In the genomic region with DNA sequence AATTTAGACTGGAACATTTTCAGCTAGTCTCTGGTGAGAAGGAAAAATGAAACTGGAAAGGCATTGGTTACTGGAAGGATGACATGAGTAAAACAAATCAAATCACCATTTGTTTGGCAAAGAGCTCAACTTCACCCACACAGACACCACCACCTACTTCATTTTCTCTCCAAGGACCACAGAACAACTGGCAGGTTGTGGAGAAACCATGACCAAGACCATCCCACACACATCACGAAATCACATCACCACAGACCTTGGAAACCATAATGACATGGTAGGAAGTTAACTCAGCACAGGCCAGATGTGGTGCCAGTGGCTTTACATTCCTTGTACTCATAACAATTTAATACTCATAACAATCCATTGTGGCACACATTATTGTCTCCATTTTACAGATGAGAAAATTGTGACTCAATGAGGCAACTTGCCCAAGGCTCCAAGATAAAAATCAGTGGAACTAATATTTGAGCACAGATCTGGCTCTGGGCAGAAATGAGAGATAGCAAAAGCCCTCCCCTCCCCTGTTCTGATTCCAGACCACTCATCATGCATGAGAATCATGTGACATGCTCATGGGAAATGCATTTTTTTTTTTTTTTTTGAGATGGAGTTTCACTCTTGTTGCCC, we compare ENCODE assay signal across 17 cellular contexts. TPM values are rescaled to one million over a fixed set of nuclear protein-coding genes. Genes with fewer than 3 reads are reported as not detected.
DNase-seq lines count a peak whose midpoint lies in the region; ATAC-seq and TF ChIP-seq lines count a peak whose summit lies in the region.
"Had no signal": no experiment of that assay in that cellular context is flagged by ENCODE, and none has a peak within 500 bp of the region (broad histone marks: within the 10 kb centered on the region; RNA-seq: fewer than 3 reads in every experiment).

No MANE protein-coding gene starts in this region.

- H3K9ac ChIP-seq in Loucy (ENCODE audit: low read depth, low read length, poor library complexity, severe bottlenecking): no peak overlapping the region

- no peaks in the 10 kb centered on the region for H4K20me1 ChIP-seq in Loucy (ENCODE audit: insufficient read depth, low read length, poor library complexity, severe bottlenecking)

- peak overlapping the region; percentile 61 for H3K27ac Mint-ChIP-seq in activated naive CD8-positive, alpha-beta T cell treated with anti-CD3 and anti-CD28 coated beads for 36 hours
- H3K27ac Mint-ChIP-seq: progenitor cell of endocrine pancreas had no signal

- TF ChIP-seq CTCF in Loucy (conservative IDR thresholded peaks at IDR 0.05; ENCODE audit: low read length): no peak
- TF ChIP-seq CTCF in uterus (IDR thresholded peaks at IDR 0.05): no peak

- H3K27me3 ChIP-seq in Loucy (ENCODE audit: insufficient read depth, low read length, poor library complexity, severe bottlenecking) (no peaks in the 10 kb centered on the region), uterus (no peaks in the 10 kb centered on the region)
- H3K27me3 ChIP-seq: heart left ventricle had no signal

- no peak for ATAC-seq in GM18502 (IDR thresholded peaks at IDR 0.05; ENCODE audit: poor library complexity, unreplicated experiment)

- no peaks in the 10 kb centered on the region for H3K79me2 ChIP-seq in Loucy (ENCODE audit: insufficient read depth, low read length)

- intact Hi-C loops in uterus (cut with DNase I; ENCODE audit: low total_unique reads): loop anchor here (10.0 kb wide), 1 partner anchor 333 kb away; the partner anchor contains the start of gene OR1J1

- peak overlapping the region; percentile 54 for H3K4me2 ChIP-seq in Loucy (ENCODE audit: low read depth, low read length, poor library complexity, severe bottlenecking)

- no peak overlapping the region for H3K4me3 ChIP-seq in Loucy (ENCODE audit: low read length, poor library complexity, severe bottlenecking)
- no peak overlapping the region for H3K4me3 ChIP-seq in uterus
- H3K4me3 ChIP-seq: heart left ventricle had no signal

- peak; percentile 78 for DNase-seq in activated CD4-positive, alpha-beta T cell treated with anti-CD3 and anti-CD28 coated beads for 48 hours
- no peak for DNase-seq in activated CD4-positive, alpha-beta T cell treated with anti-CD3 and anti-CD28 coated beads for 1 hour
- peak; percentile 60 for DNase-seq in activated naive CD8-positive, alpha-beta T cell treated with anti-CD3 and anti-CD28 coated beads for 36 hours
- DNase-seq in stimulated activated CD4-positive, alpha-beta T cell treated with anti-CD3 and anti-CD28 coated beads, Interleukin-4, amount 100 ng/mL, for 48 hours (ENCODE audit: low read depth in 2 of 2): peak; percentile 24 to 61
- no peak for DNase-seq in NCI-H526 (lab: John Stamatoyannopoulos, UW)
- DNase-seq in uterus: no peak
- DNase-seq: activated gamma-delta T cell; central memory CD4-positive, alpha-beta T cell; COR-L47; heart left ventricle; kidney glomerular epithelial cell; NCI-H1105 had no signal

- no peak overlapping the region for H2AFZ ChIP-seq in Loucy (ENCODE audit: low read length)

- peaks cover 19% of the 10 kb centered on the region for H3K4me1 Mint-ChIP-seq in activated naive CD8-positive, alpha-beta T cell treated with anti-CD3 and anti-CD28 coated beads for 36 hours

- H3K4me3 Mint-ChIP-seq in activated naive CD8-positive, alpha-beta T cell treated with anti-CD3 and anti-CD28 coated beads for 36 hours: no peak overlapping the region

- peaks cover 9% of the 10 kb centered on the region for H3K36me3 Mint-ChIP-seq in activated naive CD8-positive, alpha-beta T cell treated with anti-CD3 and anti-CD28 coated beads for 36 hours

- H3K4me1 ChIP-seq in Loucy (ENCODE audit: insufficient read depth, low read length, poor library complexity, severe bottlenecking) (peaks cover 24% of the 10 kb centered on the region), uterus (no peaks in the 10 kb centered on the region)

- H3K36me3 ChIP-seq in Loucy (ENCODE audit: insufficient read depth, low read length) (no peaks in the 10 kb centered on the region), uterus (no peaks in the 10 kb centered on the region)
- H3K36me3 ChIP-seq: heart left ventricle had no signal

- H3K9me3 Mint-ChIP-seq in activated naive CD8-positive, alpha-beta T cell treated with anti-CD3 and anti-CD28 coated beads for 36 hours: peaks cover 8% of the 10 kb centered on the region

- no peaks in the 10 kb centered on the region for H3F3A ChIP-seq in Loucy (ENCODE audit: low read depth)

- H3K27ac ChIP-seq in uterus: no peak overlapping the region
- H3K27ac ChIP-seq: heart left ventricle had no signal

- no peak for TF ChIP-seq POLR2A in uterus (IDR thresholded peaks at IDR 0.05)

- no peaks in the 10 kb centered on the region for H3K9me2 ChIP-seq in Loucy (replicated peaks; ENCODE audit: low read depth, low read length)

- no peaks in the 10 kb centered on the region for H3K27me3 Mint-ChIP-seq in activated naive CD8-positive, alpha-beta T cell treated with anti-CD3 and anti-CD28 coated beads for 36 hours
- H3K27me3 Mint-ChIP-seq: progenitor cell of endocrine pancreas had no signal

- no peaks in the 10 kb centered on the region for H3K9me3 ChIP-seq in Loucy (ENCODE audit: insufficient read depth, low read depth, low read length)
- no peaks in the 10 kb centered on the region for H3K9me3 ChIP-seq in uterus

RNA-seq across cellular contexts. Expression of gene OR1K1, which starts 7.5 kb away (rescaled TPM):
- total RNA-seq in activated naive CD8-positive, alpha-beta T cell treated with anti-CD3 and anti-CD28 coated beads for 36 hours: not detected
- not detected for total RNA-seq in uterus
- total RNA-seq: A172, heart left ventricle, progenitor cell of endocrine pancreas, subcutaneous adipose tissue had no signal

RNA-seq across cellular contexts. Expression of gene OR5C1, which starts 18.7 kb away (rescaled TPM):
- not detected for total RNA-seq in activated naive CD8-positive, alpha-beta T cell treated with anti-CD3 and anti-CD28 coated beads for 36 hours
- not detected for total RNA-seq in uterus
- total RNA-seq: A172, heart left ventricle, progenitor cell of endocrine pancreas, subcutaneous adipose tissue had no signal

RNA-seq across cellular contexts. Expression of gene PDCL, which starts 21.0 kb away (rescaled TPM):
- total RNA-seq in activated naive CD8-positive, alpha-beta T cell treated with anti-CD3 and anti-CD28 coated beads for 36 hours: 10 to 100 TPM; 20.5 to 21.4 TPM
- total RNA-seq in uterus: 10 to 100 TPM; 16.9 to 74.0 (median 21.1) TPM

Comparison
In these comparisons a context has a peak if more than half of its experiments do, and no peak if none do; other contexts are left out.
1. DNase-seq: peak in activated CD4-positive, alpha-beta T cell treated with anti-CD3 and anti-CD28 coated beads for 48 hours (single experiment), activated naive CD8-positive, alpha-beta T cell treated with anti-CD3 and anti-CD28 coated beads for 36 hours (single experiment) and stimulated activated CD4-positive, alpha-beta T cell treated with anti-CD3 and anti-CD28 coated beads, Interleukin-4, amount 100 ng/mL, for 48 hours (2 of 2); none in activated CD4-positive, alpha-beta T cell treated with anti-CD3 and anti-CD28 coated beads for 1 hour (single experiment), NCI-H526 (0 of 2) and uterus (0 of 2).